In the genomic region with DNA sequence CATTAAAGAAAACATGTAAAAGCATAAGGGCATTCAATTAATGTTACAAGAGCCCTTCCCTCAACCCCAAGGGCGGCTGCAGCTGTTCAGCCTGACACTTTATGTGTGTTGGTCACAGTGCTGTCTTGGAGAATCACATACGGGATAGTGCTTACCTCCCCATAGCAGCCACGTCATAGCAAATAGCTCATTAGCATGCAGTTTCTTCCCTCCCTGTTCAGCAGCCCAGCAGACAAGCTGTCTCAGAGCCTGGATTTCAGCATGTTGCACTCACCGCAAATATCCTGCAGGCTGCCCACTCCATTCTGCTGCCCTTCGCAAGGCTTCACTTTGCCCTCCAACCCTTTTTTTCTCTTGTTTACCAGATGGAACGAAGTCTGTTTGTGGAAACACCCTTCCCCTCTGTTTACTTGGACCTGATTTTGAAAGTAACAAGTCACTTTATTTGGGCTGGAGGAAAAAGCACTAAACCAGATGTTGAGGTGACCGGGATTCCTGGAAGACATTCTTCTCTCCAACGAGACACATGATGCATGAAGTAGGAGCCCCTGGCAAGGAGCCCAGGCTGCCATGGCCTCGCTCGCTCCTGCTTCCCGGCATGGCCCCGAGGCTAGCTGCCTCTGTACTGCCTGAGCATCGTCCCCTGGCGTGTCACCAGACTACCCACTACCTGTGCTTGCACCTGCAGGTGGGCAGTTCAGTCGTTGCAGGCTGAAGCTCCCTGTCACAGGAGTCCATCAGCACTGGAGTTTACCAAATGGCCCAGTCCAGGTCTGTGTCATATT, we compare ENCODE assay signal across 12 cellular contexts.
DNase-seq lines count a peak whose midpoint lies in the region; ATAC-seq and TF ChIP-seq lines count a peak whose summit lies in the region.
"Had no signal": no experiment of that assay in that cellular context is flagged by ENCODE, and none has a peak within 500 bp of the region (broad histone marks: within the 10 kb centered on the region; RNA-seq: fewer than 3 reads in every experiment).

No MANE protein-coding gene starts in this region.

- no peaks in the 10 kb centered on the region for H3K27me3 ChIP-seq in kidney epithelial cell (ENCODE audit: control insufficient read depth, insufficient read depth, low read length)

- ATAC-seq in HG03135 (IDR thresholded peaks at IDR 0.05; ENCODE audit: unreplicated experiment) (no peak), GM18511 (IDR thresholded peaks at IDR 0.05; ENCODE audit: unreplicated experiment) (no peak)
- ATAC-seq: natural killer cell; stimulated activated naive CD8-positive, alpha-beta T cell treated with anti-CD3 and anti-CD28 coated beads, Interleukin-15, amount 100 ng/mL, for 72 hours had no signal

- no peak overlapping the region for H3K4me3 ChIP-seq in kidney epithelial cell (ENCODE audit: low read depth, low read length)

- H3K36me3 ChIP-seq in kidney epithelial cell (ENCODE audit: control insufficient read depth, insufficient read depth, low read length) = no peaks in the 10 kb centered on the region

- TF ChIP-seq CTCF in kidney epithelial cell (IDR thresholded peaks at IDR 0.05; ENCODE audit: insufficient read depth, low read length, poor library complexity, severe bottlenecking) = no peak

- DNase-seq in AG20443 (ENCODE audit: low spot score) (peak; percentile 72), NCI-H2029 treated with DMSO at 0.1 percent for 48 hours (lab: John Stamatoyannopoulos, UW) (peak; percentile 76), astrocyte of the hippocampus (ENCODE audit: low read depth, low spot score) (peak; percentile 72), kidney epithelial cell (ENCODE audit: low read depth) (peak; percentile 57), superior temporal gyrus (ENCODE audit: extremely low spot score) (no peak)
- no peak for DNase-seq in activated naive CD4-positive, alpha-beta T cell (lab: John Stamatoyannopoulos, UW)
- DNase-seq: CD4-positive, CD25-positive, alpha-beta regulatory T cell; cortex of kidney; natural killer cell; stimulated activated naive CD8-positive, alpha-beta T cell treated with anti-CD3 and anti-CD28 coated beads, Interleukin-15, amount 100 ng/mL, for 72 hours had no signal

Comparison
In these comparisons a context has a peak if more than half of its experiments do, and no peak if none do; other contexts are left out.
1. DNase-seq: peak in AG20443 (single experiment), NCI-H2029 treated with DMSO at 0.1 percent for 48 hours (single experiment), astrocyte of the hippocampus (single experiment) and kidney epithelial cell (single experiment); none in activated naive CD4-positive, alpha-beta T cell (0 of 4) and superior temporal gyrus (single experiment).